13 cellular contexts compared by ENCODE assay signal in genomic region chr1:234409328-234409727, GRCh38. TPM values are rescaled to one million over a fixed set of nuclear protein-coding genes. Genes with fewer than 3 reads are reported as not detected.
DNase-seq lines count a peak whose midpoint lies in the region; ATAC-seq and TF ChIP-seq lines count a peak whose summit lies in the region.
"Had no signal": no experiment of that assay in that cellular context is flagged by ENCODE, and none has a peak within 500 bp of the region (broad histone marks: within the 10 kb centered on the region; RNA-seq: fewer than 3 reads in every experiment).

No MANE protein-coding gene starts in this region.

- peaks cover 22% of the 10 kb centered on the region for H3K4me1 Mint-ChIP-seq in activated CD4-positive, alpha-beta memory T cell treated with anti-CD3 and anti-CD28 coated beads, Interleukin-2, amount 10 ng/mL, durations not matched to agents 7 days and 5 days
- H3K4me1 Mint-ChIP-seq in WTC11 = peaks cover 6% of the 10 kb centered on the region

- no peak overlapping the region for H3K4me3 ChIP-seq in HEK293 (ENCODE audit: low read depth, low read length)
- no peak overlapping the region for H3K4me3 ChIP-seq in fibroblast of villous mesenchyme (ENCODE audit: low read depth, low read length)
- H3K4me3 ChIP-seq: cardiac muscle cell, thoracic aorta had no signal

- no peaks in the 10 kb centered on the region for H3K27me3 Mint-ChIP-seq in activated CD4-positive, alpha-beta memory T cell treated with anti-CD3 and anti-CD28 coated beads, Interleukin-2, amount 10 ng/mL, durations not matched to agents 7 days and 5 days
- H3K27me3 Mint-ChIP-seq in WTC11 (ENCODE audit: low read depth) = no peaks in the 10 kb centered on the region

- no peak overlapping the region for H3K27ac ChIP-seq in HEK293 (ENCODE audit: extremely low read depth, low read depth, low read length)
- H3K27ac ChIP-seq: cardiac muscle cell, thoracic aorta had no signal

- peak overlapping the region; percentile 84 for H3K27ac Mint-ChIP-seq in activated CD4-positive, alpha-beta memory T cell treated with anti-CD3 and anti-CD28 coated beads, Interleukin-2, amount 10 ng/mL, durations not matched to agents 7 days and 5 days
- no peak overlapping the region for H3K27ac Mint-ChIP-seq in WTC11

- POLR2A ChIA-PET in HEK293 (lab: Yijun Ruan, JAX) = no interaction called here
- POLR2A ChIA-PET in activated CD4-positive, alpha-beta memory T cell treated with anti-CD3 and anti-CD28 coated beads, Interleukin-2, amount 10 ng/mL, durations not matched to agents 7 days and 5 days (lab: Charles Lee) = interaction anchor here (1.1 to 2.5 kb wide), 6 partner anchors 11 to 82 kb away, joined by 3 to 28 read pairs (median 4); partner anchors contain the start of genes COA6 and TARBP1
- POLR2A ChIA-PET in WTC11 (lab: Charles Lee) = no interaction called here

- no peaks in the 10 kb centered on the region for H3K9me3 ChIP-seq in HEK293 (ENCODE audit: control insufficient read depth, insufficient read depth, low read depth, low read length)
- H3K9me3 ChIP-seq: thoracic aorta had no signal

- ATAC-seq in GM18867 (IDR thresholded peaks at IDR 0.05; ENCODE audit: unreplicated experiment) (no peak), GM21825 (IDR thresholded peaks at IDR 0.05; ENCODE audit: unreplicated experiment) (no peak), WTC11 (no peak)

- TF ChIP-seq CTCF in HEK293 (tag by site-specific recombination; IDR thresholded peaks at IDR 0.05) (peak; percentile 21; the same call in 1 of the 2 replicates), fibroblast of villous mesenchyme (IDR thresholded peaks at IDR 0.05; ENCODE audit: insufficient read depth, low read depth, low read length) (peak; percentile 31), WTC11 (IDR thresholded peaks at IDR 0.05) (no peak)

- H3K36me3 ChIP-seq in HEK293 (ENCODE audit: control insufficient read depth in 2 of 2, insufficient read depth in 1 of 2, low read length in 2 of 2) = peaks cover 16 to 37% of the 10 kb centered on the region in 2 experiments; a peak in 2 of 3 replicates

- H3K4me3 Mint-ChIP-seq in activated CD4-positive, alpha-beta memory T cell treated with anti-CD3 and anti-CD28 coated beads, Interleukin-2, amount 10 ng/mL, durations not matched to agents 7 days and 5 days = peak overlapping the region; percentile 60
- no peak overlapping the region for H3K4me3 Mint-ChIP-seq in WTC11

- CTCF ChIA-PET in HEK293 (lab: Yijun Ruan, JAX) (interaction anchor here (0.6 to 1.3 kb wide), 7 partner anchors 9 to 662 kb away, joined by 3 to 4 read pairs (median 3); no protein-coding TSS in a partner anchor), WTC11 (lab: Charles Lee) (no interaction called here)
- CTCF ChIA-PET in activated CD4-positive, alpha-beta memory T cell treated with anti-CD3 and anti-CD28 coated beads, Interleukin-2, amount 10 ng/mL, durations not matched to agents 7 days and 5 days (lab: Charles Lee) = interaction anchor here (0.8 to 2.4 kb wide), 11 partner anchors 10 to 99 kb away, joined by 3 to 8 read pairs (median 4); no protein-coding TSS in a partner anchor

- peaks cover 16% of the 10 kb centered on the region for H3K36me3 Mint-ChIP-seq in activated CD4-positive, alpha-beta memory T cell treated with anti-CD3 and anti-CD28 coated beads, Interleukin-2, amount 10 ng/mL, durations not matched to agents 7 days and 5 days (ENCODE audit: low read depth)
- H3K36me3 Mint-ChIP-seq in WTC11 = peaks cover 7% of the 10 kb centered on the region

- H3K9me3 Mint-ChIP-seq in activated CD4-positive, alpha-beta memory T cell treated with anti-CD3 and anti-CD28 coated beads, Interleukin-2, amount 10 ng/mL, durations not matched to agents 7 days and 5 days = no peaks in the 10 kb centered on the region
- H3K9me3 Mint-ChIP-seq in WTC11 = no peaks in the 10 kb centered on the region

- no peaks in the 10 kb centered on the region for H3K4me1 ChIP-seq in HEK293 (ENCODE audit: control insufficient read depth, insufficient read depth, low read length)

- DNase-seq in CD1c-positive myeloid dendritic cell (ENCODE audit: extremely low spot score) (peak; percentile 13), fibroblast of villous mesenchyme (ENCODE audit: low read depth) (peak; percentile 45), kidney tubule cell (ENCODE audit: low spot score) (no peak), WTC11 (ENCODE audit: low spot score) (no peak)
- peak; percentile 28 for DNase-seq in activated CD4-positive, alpha-beta memory T cell treated with anti-CD3 and anti-CD28 coated beads, Interleukin-2, amount 10 ng/mL, durations not matched to agents 7 days and 5 days
- DNase-seq: DMS79 treated with DMSO at 0.1 percent for 48 hours, KG1, SHP77 had no signal

TF ChIP-seq in HEK293, 187 proteins besides CTCF, POLR2A, EP300 and RAD21 (continues in another document):
- no peak for TF ChIP-seq ZNF624 (tag by site-specific recombination; IDR thresholded peaks at IDR 0.05)
- TF ChIP-seq ZSCAN30 (tag by site-specific recombination; IDR thresholded peaks at IDR 0.05) = no peak
- no peak for TF ChIP-seq ZNF654 (tag by site-specific recombination; IDR thresholded peaks at IDR 0.05; ENCODE audit: low read depth)
- no peak for TF ChIP-seq ZSCAN18 (tag by site-specific recombination; IDR thresholded peaks at IDR 0.05)
- no peak for TF ChIP-seq ZNF223 (tag by site-specific recombination; IDR thresholded peaks at IDR 0.05)
- no peak for TF ChIP-seq ZNF398 (tag by site-specific recombination; IDR thresholded peaks at IDR 0.05)

TF ChIP-seq in WTC11, 78 proteins besides CTCF, POLR2A, EP300 and RAD21 (continues in another document):
- TF ChIP-seq TEAD1 (CRISPR knock-in tag; IDR thresholded peaks at IDR 0.05) (no peak), KAT7 (CRISPR knock-in tag; IDR thresholded peaks at IDR 0.05; ENCODE audit: borderline replicate concordance) (no peak), ZNF281 (CRISPR knock-in tag; IDR thresholded peaks at IDR 0.05) (no peak), OVOL2 (CRISPR knock-in tag; IDR thresholded peaks at IDR 0.05; ENCODE audit: borderline replicate concordance) (no peak), PRDM15 (CRISPR knock-in tag; IDR thresholded peaks at IDR 0.05) (no peak), ZNF138 (CRISPR knock-in tag; conservative IDR thresholded peaks at IDR 0.05) (no peak), JUN (CRISPR knock-in tag; IDR thresholded peaks at IDR 0.05) (no peak), JAZF1 (CRISPR knock-in tag; IDR thresholded peaks at IDR 0.05) (no peak), E2F5 (CRISPR knock-in tag; IDR thresholded peaks at IDR 0.05) (no peak), HMGA2 (CRISPR knock-in tag; IDR thresholded peaks at IDR 0.05) (no peak)

RNA-seq across cellular contexts. Expression of gene COA6, which starts 36.1 kb away (rescaled TPM):
- total RNA-seq in activated CD4-positive, alpha-beta memory T cell treated with anti-CD3 and anti-CD28 coated beads, Interleukin-2, amount 10 ng/mL, durations not matched to agents 7 days and 5 days = 10 to 100 TPM; 39.7 to 44.7 TPM
- 20.3 and 22.0 TPM in 2 replicates for total RNA-seq in fibroblast of villous mesenchyme
- 41.6 to 47.9 TPM (median 44.3 TPM) in 3 replicates for total RNA-seq in WTC11 (2021)

Comparison
In these comparisons a context has a peak if more than half of its experiments do, and no peak if none do; other contexts are left out.
1. DNase-seq: peak in CD1c-positive myeloid dendritic cell (single experiment), activated CD4-positive, alpha-beta memory T cell treated with anti-CD3 and anti-CD28 coated beads, Interleukin-2, amount 10 ng/mL, durations not matched to agents 7 days and 5 days (single experiment) and fibroblast of villous mesenchyme (single experiment); none in kidney tubule cell (single experiment) and WTC11 (single experiment).